1 cellular context compared by ENCODE assay signal in genomic region chr1:9815150-9815549, GRCh38.
TF ChIP-seq lines count a peak whose summit lies in the region.

No MANE protein-coding gene starts in this region.

TF ChIP-seq in GM23338, 12 proteins besides CTCF, POLR2A, EP300 and RAD21 (continued from another document):
- TF ChIP-seq REST (IDR thresholded peaks at IDR 0.05; ENCODE audit: unreplicated experiment) (no peak), EZH2phosphoT487 (IDR thresholded peaks at IDR 0.05; ENCODE audit: unreplicated experiment) (no peak), ZNF462 (CRISPR knock-in tag; IDR thresholded peaks at IDR 0.05) (no peak), ZNF114 (CRISPR knock-in tag; IDR thresholded peaks at IDR 0.05) (no peak), JUNB (IDR thresholded peaks at IDR 0.05; ENCODE audit: unreplicated experiment) (no peak), POLR2AphosphoS5 (IDR thresholded peaks at IDR 0.05; ENCODE audit: low read depth) (no peak), NANOG (IDR thresholded peaks at IDR 0.05; ENCODE audit: borderline replicate concordance) (no peak), CREB1 (CRISPR knock-in tag; IDR thresholded peaks at IDR 0.05; ENCODE audit: low read depth) (no peak), STAT1 (IDR thresholded peaks at IDR 0.05; ENCODE audit: unreplicated experiment) (no peak), ETS1 (IDR thresholded peaks at IDR 0.05) (no peak)
